8 cellular contexts compared by ENCODE assay signal in genomic region chr9:78439192-78439865, GRCh38.
DNase-seq lines count a peak whose midpoint lies in the region; ATAC-seq lines count a peak whose summit lies in the region.

No MANE protein-coding gene starts in this region.

- H3K9ac ChIP-seq in rectal smooth muscle tissue (ENCODE audit: low read length): no peak overlapping the region

- no peaks in the 10 kb centered on the region for H3K4me1 ChIP-seq in right cardiac atrium (ENCODE audit: control insufficient read depth, insufficient read depth, low read length)
- no peaks in the 10 kb centered on the region for H3K4me1 ChIP-seq in rectal smooth muscle tissue (ENCODE audit: control insufficient read depth, insufficient read depth, low read length)

- ATAC-seq in HG02610 (IDR thresholded peaks at IDR 0.05; ENCODE audit: unreplicated experiment) (peak; percentile 68), right cardiac atrium (peak; percentile 75 to 80)

- H3K36me3 ChIP-seq in rectal smooth muscle tissue (ENCODE audit: control insufficient read depth, insufficient read depth, low read length): no peaks in the 10 kb centered on the region

- H3K9me3 ChIP-seq in right cardiac atrium (ENCODE audit: control insufficient read depth, low read length): no peaks in the 10 kb centered on the region

- intact Hi-C loops in right cardiac atrium (cut with DNase I): no loop called here

- H3K27ac ChIP-seq in right cardiac atrium (ENCODE audit: low read length) (no peak overlapping the region), rectal smooth muscle tissue (ENCODE audit: low read depth, low read length) (no peak overlapping the region)

- WGBS in right cardiac atrium: 3% methylated on average over 23 of the region's 23 CpGs

- H3K27me3 ChIP-seq in right cardiac atrium (ENCODE audit: control insufficient read depth, insufficient read depth) (no peaks in the 10 kb centered on the region), rectal smooth muscle tissue (ENCODE audit: control insufficient read depth, insufficient read depth, low read length) (no peaks in the 10 kb centered on the region)

- peak; percentile 77 for DNase-seq in GM04503 (ENCODE audit: low read depth)
- peak; percentile 79 for DNase-seq in NCI-H1105 (lab: John Stamatoyannopoulos, UW)
- DNase-seq in T-helper 1 cell: peak in 4 of 5 donors; percentile 30 to 55 (median 46)
- DNase-seq in anterior cingulate cortex (lab: John Stamatoyannopoulos, UW): peak in 57 of 58 donors; percentile 8 to 91 (median 80)
- DNase-seq in right cardiac atrium: peak; percentile 75 to 89 (median 83)
- DNase-seq in GF-D8 (lab: John Stamatoyannopoulos, UW): no peak

- no peak overlapping the region for H3K4me3 ChIP-seq in right cardiac atrium (ENCODE audit: low read length)
- peak overlapping the region; percentile 49 for H3K4me3 ChIP-seq in rectal smooth muscle tissue (ENCODE audit: low read length)
